ENCODE assay signal across 20 cellular contexts in the genomic region with DNA sequence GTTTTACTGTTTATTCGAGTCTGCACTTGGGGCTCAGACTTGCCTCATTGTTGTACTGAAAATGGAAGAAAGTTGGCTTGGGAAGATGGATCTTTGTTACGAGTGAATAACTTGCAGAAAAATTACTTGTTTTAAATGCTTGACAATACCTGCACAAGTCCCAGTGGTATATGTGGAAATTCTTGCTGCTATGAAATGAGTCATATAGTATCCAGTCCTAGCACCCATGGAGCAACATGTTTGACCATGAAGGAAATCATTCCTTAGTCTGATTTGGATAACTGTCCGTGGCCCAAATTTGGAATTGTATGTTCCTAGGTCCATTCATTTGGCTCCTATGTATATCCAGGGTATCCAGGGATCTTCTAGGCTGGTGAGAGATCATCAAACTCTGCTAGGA.
A peak's percentile ranks its signal among the peaks of the same experiment; 100 is the strongest.
DNase-seq lines count a peak whose midpoint lies in the region; ATAC-seq and TF ChIP-seq lines count a peak whose summit lies in the region.
"Had no signal": no experiment of that assay in that cellular context is flagged by ENCODE, and none has a peak within 500 bp of the region (broad histone marks: within the 10 kb centered on the region; RNA-seq: fewer than 3 reads in every experiment).

No MANE protein-coding gene starts in this region.

- TF ChIP-seq POLR2A in IMR-90 (IDR thresholded peaks at IDR 0.05; ENCODE audit: low read depth, low read length), result no peak

- no peak for ATAC-seq in IMR-90 (ENCODE audit: low read depth)
- ATAC-seq in RWPE2 (ENCODE audit: low read depth), result peak; percentile 31; the same call in 1 of the 3 replicates
- ATAC-seq in mucosa of descending colon, result no peak
- ATAC-seq in activated T-helper 17 cell treated with anti-CD3 and anti-CD28 coated beads, Interleukin-2, amount 50 U/mL, for 72 hours (replicated peaks), result no peak
- ATAC-seq: HCT116, HepG2 had no signal

- H3K4me2 ChIP-seq in IMR-90 (ENCODE audit: low read depth, low read length), result no peak overlapping the region
- H3K4me2 ChIP-seq: BLaER1 treated with 17β-estradiol and CSF1 and Interleukin-3, amounts not matched to agents 10 nM and 100 nM had no signal

- WGBS in IMR-90 (ENCODE audit: extremely low coverage in 2 of 2, insufficient read length in 1 of 2), 2 experiments, result no CpG with 5 or more reads among the region's 3 CpGs

- H2BK20ac ChIP-seq in IMR-90 (ENCODE audit: low read depth, low read length), result no peak overlapping the region

- DNase-seq in IMR-90 (no peak), RWPE2 (ENCODE audit: low spot score) (no peak), choroid plexus epithelial cell (ENCODE audit: low read depth) (peak; percentile 23), fibroblast of pulmonary artery (ENCODE audit: low read depth) (peak; percentile 14), mucosa of descending colon (no peak), DMS153 (lab: John Stamatoyannopoulos, UW) (no peak), Kasumi-1 (lab: John Stamatoyannopoulos, UW) (no peak)
- DNase-seq: 8988T; CD4-positive, CD25-positive, alpha-beta regulatory T cell; CD8-positive, alpha-beta memory T cell; COR-L47; DMS79; GDM1; GOT3; H7; HFFc6 had no signal

- H3K9me3 ChIP-seq in IMR-90 (ENCODE audit: control insufficient read depth, insufficient read depth, low read length), result no peaks in the 10 kb centered on the region
- no peaks in the 10 kb centered on the region for H3K9me3 ChIP-seq in RWPE2 (ENCODE audit: severe bottlenecking)
- H3K9me3 ChIP-seq in mucosa of descending colon, result no peaks in the 10 kb centered on the region
- H3K9me3 ChIP-seq: BLaER1 treated with 17β-estradiol and CSF1 and Interleukin-3, amounts not matched to agents 10 nM and 100 nM had no signal

- no TSS peak for BruUV-seq in IMR-90 (replicated peaks; lab: Mats Ljungman, UMichigan)

- dilution Hi-C loops in IMR-90 (cut with HindIII; ENCODE audit: low sequenced_read_pairs, unreplicated experiment), result no loop called here

- no peak overlapping the region for H3K27ac Mint-ChIP-seq in activated T-helper 17 cell treated with anti-CD3 and anti-CD28 coated beads, Interleukin-2, amount 50 U/mL, for 72 hours
- H3K27ac Mint-ChIP-seq: CD4-positive, CD25-positive, alpha-beta regulatory T cell; HFFc6 had no signal

- no peaks in the 10 kb centered on the region for H3K36me3 Mint-ChIP-seq in activated T-helper 17 cell treated with anti-CD3 and anti-CD28 coated beads, Interleukin-2, amount 50 U/mL, for 72 hours (ENCODE audit: low read depth)
- H3K36me3 Mint-ChIP-seq: CD4-positive, CD25-positive, alpha-beta regulatory T cell; CD8-positive, alpha-beta memory T cell had no signal

- 0 out of 2 replicates have a peak overlapping the region, but pooled peaks have one; percentile 21 for H3K14ac ChIP-seq in IMR-90 (replicated peaks; ENCODE audit: low read depth, low read length)

- TF ChIP-seq CTCF in IMR-90 (conservative IDR thresholded peaks at IDR 0.05; ENCODE audit: low read depth, low read length) (no peak), RWPE2 (IDR thresholded peaks at IDR 0.05; ENCODE audit: poor library complexity, severe bottlenecking) (no peak), choroid plexus epithelial cell (conservative IDR thresholded peaks at IDR 0.05; ENCODE audit: low read depth, low read length) (no peak), fibroblast of pulmonary artery (IDR thresholded peaks at IDR 0.05; ENCODE audit: low read length, missing control alignments) (no peak), mucosa of descending colon (IDR thresholded peaks at IDR 0.05) (no peak)

- H3K4me1 Mint-ChIP-seq in activated T-helper 17 cell treated with anti-CD3 and anti-CD28 coated beads, Interleukin-2, amount 50 U/mL, for 72 hours, result no peaks in the 10 kb centered on the region
- H3K4me1 Mint-ChIP-seq: CD4-positive, CD25-positive, alpha-beta regulatory T cell; CD8-positive, alpha-beta memory T cell had no signal

- no peak overlapping the region for H2AFZ ChIP-seq in IMR-90 (replicated peaks; ENCODE audit: low read length, poor library complexity)

- CTCF ChIA-PET in IMR-90 (lab: Yijun Ruan, JAX), result no interaction called here

- H2BK5ac ChIP-seq in IMR-90 (ENCODE audit: low read depth, low read length, poor library complexity, severe bottlenecking), result no peak overlapping the region

- no peak overlapping the region for H4K91ac ChIP-seq in IMR-90 (ENCODE audit: insufficient read depth, low read depth, low read length)

- H3K4me1 ChIP-seq in IMR-90 (ENCODE audit: control insufficient read depth, insufficient read depth, low read length) (no peaks in the 10 kb centered on the region), RWPE2 (ENCODE audit: insufficient read depth, poor library complexity, severe bottlenecking) (no peaks in the 10 kb centered on the region), mucosa of descending colon (ENCODE audit: low read depth) (no peaks in the 10 kb centered on the region)
- H3K4me1 ChIP-seq: BLaER1 treated with 17β-estradiol and CSF1 and Interleukin-3, amounts not matched to agents 10 nM and 100 nM had no signal

- in situ Hi-C loops in IMR-90 (cut with MboI; ENCODE audit: low sequenced_read_pairs), result loop anchor here (10.0 kb wide), 1 partner anchor 506 kb away; no protein-coding TSS in a partner anchor

- no peak overlapping the region for H3K18ac ChIP-seq in IMR-90 (ENCODE audit: low read depth, low read length)

- POLR2A ChIA-PET in IMR-90 (lab: Charles Lee; ENCODE audit: unreplicated experiment), result no interaction called here

- H3K4me3 ChIP-seq in IMR-90 (ENCODE audit: insufficient read depth, low read depth, low read length), result no peak overlapping the region
- H3K4me3 ChIP-seq in RWPE2 (ENCODE audit: severe bottlenecking), result no peak overlapping the region
- no peak overlapping the region for H3K4me3 ChIP-seq in choroid plexus epithelial cell (ENCODE audit: low read depth, low read length)
- no peak overlapping the region for H3K4me3 ChIP-seq in fibroblast of pulmonary artery (replicated peaks; ENCODE audit: low read depth, low read length)
- no peak overlapping the region for H3K4me3 ChIP-seq in mucosa of descending colon
- H3K4me3 ChIP-seq: BLaER1 treated with 17β-estradiol and CSF1 and Interleukin-3, amounts not matched to agents 10 nM and 100 nM had no signal

- no peak overlapping the region for H3K9ac ChIP-seq in IMR-90 (ENCODE audit: low read depth, low read length)
- H3K9ac ChIP-seq: BLaER1 treated with 17β-estradiol and CSF1 and Interleukin-3, amounts not matched to agents 10 nM and 100 nM had no signal

- no peaks in the 10 kb centered on the region for H3K36me3 ChIP-seq in IMR-90 (ENCODE audit: control insufficient read depth, insufficient read depth, low read length)
- H3K36me3 ChIP-seq in RWPE2 (ENCODE audit: low read depth), result no peaks in the 10 kb centered on the region
- no peaks in the 10 kb centered on the region for H3K36me3 ChIP-seq in mucosa of descending colon (ENCODE audit: low read depth)
- H3K36me3 ChIP-seq: BLaER1 treated with 17β-estradiol and CSF1 and Interleukin-3, amounts not matched to agents 10 nM and 100 nM had no signal

- H2AK5ac ChIP-seq in IMR-90 (ENCODE audit: low read depth, low read length), result no peak overlapping the region; the same call in 1 of the 2 replicates

- H2BK120ac ChIP-seq in IMR-90 (ENCODE audit: low read depth, low read length), result no peak overlapping the region

- no peak overlapping the region for H3K27ac ChIP-seq in IMR-90 (ENCODE audit: insufficient read depth, low read length)
- no peak overlapping the region for H3K27ac ChIP-seq in RWPE2 (ENCODE audit: poor library complexity, severe bottlenecking)
- H3K27ac ChIP-seq: BLaER1 treated with 17β-estradiol and CSF1 and Interleukin-3, amounts not matched to agents 10 nM and 100 nM had no signal

- no peak overlapping the region for H4K5ac ChIP-seq in IMR-90 (ENCODE audit: low read depth, low read length)

- no peak overlapping the region for H4K8ac ChIP-seq in IMR-90 (ENCODE audit: low read depth in 2 of 2, low read length in 2 of 2)

- H3K4ac ChIP-seq in IMR-90 (ENCODE audit: low read depth, low read length), result no peak overlapping the region

- intact Hi-C loops in IMR-90 (cut with micrococcal nuclease), result loop anchor here (10.0 kb wide), 1 partner anchor 616 kb away; no protein-coding TSS in a partner anchor
- intact Hi-C loops in mucosa of descending colon (cut with DNase I, micrococcal nuclease), result no loop called here

- H3K9me3 Mint-ChIP-seq in activated T-helper 17 cell treated with anti-CD3 and anti-CD28 coated beads, Interleukin-2, amount 50 U/mL, for 72 hours, result no peaks in the 10 kb centered on the region
- H3K9me3 Mint-ChIP-seq: HFFc6 had no signal

- no peak overlapping the region for H3K4me3 Mint-ChIP-seq in activated T-helper 17 cell treated with anti-CD3 and anti-CD28 coated beads, Interleukin-2, amount 50 U/mL, for 72 hours
- H3K4me3 Mint-ChIP-seq: CD4-positive, CD25-positive, alpha-beta regulatory T cell; CD8-positive, alpha-beta memory T cell; HFFc6 had no signal

- TF ChIP-seq RAD21 in IMR-90 (IDR thresholded peaks at IDR 0.05; ENCODE audit: low read length), result no peak

- H3K27me3 ChIP-seq in IMR-90 (ENCODE audit: control insufficient read depth, insufficient read depth, low read length), result no peaks in the 10 kb centered on the region
- no peaks in the 10 kb centered on the region for H3K27me3 ChIP-seq in RWPE2 (ENCODE audit: insufficient read depth, poor library complexity, severe bottlenecking)
- H3K27me3 ChIP-seq: BLaER1 treated with 17β-estradiol and CSF1 and Interleukin-3, amounts not matched to agents 10 nM and 100 nM had no signal

- H2BK15ac ChIP-seq in IMR-90 (ENCODE audit: low read depth, low read length), result no peak overlapping the region

- H3K23ac ChIP-seq in IMR-90 (ENCODE audit: low read depth, low read length), result no peak overlapping the region

- no peak overlapping the region for H3K56ac ChIP-seq in IMR-90 (ENCODE audit: extremely low read depth, insufficient read depth, low read length)

- no peaks in the 10 kb centered on the region for H3K79me1 ChIP-seq in IMR-90 (ENCODE audit: low read depth in 1 of 2, low read length in 2 of 2)

- H2AK9ac ChIP-seq in IMR-90 (replicated peaks; ENCODE audit: low read depth, low read length, poor library complexity), result no peak overlapping the region

- H3K9me1 ChIP-seq in IMR-90 (ENCODE audit: insufficient read depth, low read length), result no peaks in the 10 kb centered on the region

- H3K27me3 Mint-ChIP-seq in activated T-helper 17 cell treated with anti-CD3 and anti-CD28 coated beads, Interleukin-2, amount 50 U/mL, for 72 hours, result no peaks in the 10 kb centered on the region
- H3K27me3 Mint-ChIP-seq: CD4-positive, CD25-positive, alpha-beta regulatory T cell; CD8-positive, alpha-beta memory T cell had no signal

- H4K20me1 ChIP-seq in IMR-90 (ENCODE audit: insufficient read depth, low read length), result no peaks in the 10 kb centered on the region
- H4K20me1 ChIP-seq: BLaER1 treated with 17β-estradiol and CSF1 and Interleukin-3, amounts not matched to agents 10 nM and 100 nM had no signal

TF ChIP-seq in IMR-90, 13 proteins besides CTCF, POLR2A, EP300 and RAD21 (continues in another document):
- TF ChIP-seq, protein P1, sequence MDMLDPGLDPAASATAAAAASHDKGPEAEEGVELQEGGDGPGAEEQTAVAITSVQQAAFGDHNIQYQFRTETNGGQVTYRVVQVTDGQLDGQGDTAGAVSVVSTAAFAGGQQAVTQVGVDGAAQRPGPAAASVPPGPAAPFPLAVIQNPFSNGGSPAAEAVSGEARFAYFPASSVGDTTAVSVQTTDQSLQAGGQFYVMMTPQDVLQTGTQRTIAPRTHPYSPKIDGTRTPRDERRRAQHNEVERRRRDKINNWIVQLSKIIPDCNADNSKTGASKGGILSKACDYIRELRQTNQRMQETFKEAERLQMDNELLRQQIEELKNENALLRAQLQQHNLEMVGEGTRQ (IDR thresholded peaks at IDR 0.05; ENCODE audit: low read depth, low read length), result no peak

Comparison
In these comparisons a context has a peak if more than half of its experiments do, and no peak if none do; other contexts are left out.
1. DNase-seq: peak in choroid plexus epithelial cell (single experiment) and fibroblast of pulmonary artery (single experiment); none in IMR-90 (single experiment), RWPE2 (single experiment), mucosa of descending colon (0 of 3), DMS153 (single experiment) and Kasumi-1 (0 of 2).